ENCODE assay signal across 8 cellular contexts in genomic region chr10:102118867-102119266, GRCh38. TPM values are rescaled to one million over a fixed set of nuclear protein-coding genes. Genes with fewer than 3 reads are reported as not detected.
DNase-seq lines count a peak whose midpoint lies in the region; ATAC-seq and TF ChIP-seq lines count a peak whose summit lies in the region.

No MANE protein-coding gene starts in this region.

- H3K27me3 ChIP-seq in BE2C (no peaks in the 10 kb centered on the region), gastrocnemius medialis (no peaks in the 10 kb centered on the region)

- TF ChIP-seq CTCF in BE2C (IDR thresholded peaks at IDR 0.05; ENCODE audit: low read depth, low read length) (no peak), HFF-Myc (IDR thresholded peaks at IDR 0.05; ENCODE audit: low read depth, low read length, missing control alignments) (no peak), gastrocnemius medialis (IDR thresholded peaks at IDR 0.05 in 4 of 5, conservative IDR thresholded peaks at IDR 0.05 in 1 of 5) (no peak)

- H3K4me3 ChIP-seq in BE2C (ENCODE audit: low read depth, low read length) = peak overlapping the region; percentile 90
- peak overlapping the region; percentile 80 for H3K4me3 ChIP-seq in HFF-Myc (replicated peaks; ENCODE audit: low read depth, low read length)
- H3K4me3 ChIP-seq in gastrocnemius medialis = peak overlapping the region; percentile 79 to 95 (median 84)

- no peak for ATAC-seq in activated naive CD4-positive, alpha-beta T cell treated with anti-CD3 and anti-CD28 coated beads, Interleukin-2, amount 50 U/mL, for 72 hours
- no peak for ATAC-seq in gastrocnemius medialis
- no peak for ATAC-seq in HG03039 (IDR thresholded peaks at IDR 0.05; ENCODE audit: unreplicated experiment)
- no peak for ATAC-seq in HG03565 (IDR thresholded peaks at IDR 0.05; ENCODE audit: unreplicated experiment)
- no peak for ATAC-seq in HG03045 (IDR thresholded peaks at IDR 0.05; ENCODE audit: unreplicated experiment)

- peak overlapping the region; percentile 92 to 100 (median 98) for H3K27ac ChIP-seq in gastrocnemius medialis

- DNase-seq in BE2C (peak; percentile 55), HFF-Myc (ENCODE audit: extremely low read depth, low read depth) (no peak), hypothalamus (lab: John Stamatoyannopoulos, UW) (peak in 28 of 51 donors; percentile 8 to 71 (median 26)), gastrocnemius medialis (peak in 1 of 2 donors; percentile 34)
- no peak for DNase-seq in activated naive CD4-positive, alpha-beta T cell treated with anti-CD3 and anti-CD28 coated beads, Interleukin-2, amount 50 U/mL, for 72 hours (ENCODE audit: low spot score in 2 of 2)

- peaks cover 2 to 5% of the 10 kb centered on the region in 2 donors for H3K36me3 Mint-ChIP-seq in activated naive CD4-positive, alpha-beta T cell treated with anti-CD3 and anti-CD28 coated beads, Interleukin-2, amount 50 U/mL, for 72 hours

- intact Hi-C loops in gastrocnemius medialis (cut with DNase I; ENCODE audit: low total_unique reads) = loop anchor here (1.0 to 5.0 kb wide), 2 partner anchors 33 to 302 kb away; partner anchors contain the start of genes NOLC1 and OGA

- peaks cover 22% of the 10 kb centered on the region for H3K4me1 ChIP-seq in BE2C
- H3K4me1 ChIP-seq in gastrocnemius medialis = peaks cover 60 to 67% of the 10 kb centered on the region in 2 donors

- H3K36me3 ChIP-seq in BE2C (no peaks in the 10 kb centered on the region), gastrocnemius medialis (no peaks in the 10 kb centered on the region)

- in situ Hi-C loops in gastrocnemius medialis (cut with MboI; ENCODE audit: low sequenced_read_pairs in 4 of 4) = no loop called here

- H3K9me3 ChIP-seq in BE2C (no peaks in the 10 kb centered on the region), gastrocnemius medialis (no peaks in the 10 kb centered on the region)

- H3K27ac Mint-ChIP-seq in activated naive CD4-positive, alpha-beta T cell treated with anti-CD3 and anti-CD28 coated beads, Interleukin-2, amount 50 U/mL, for 72 hours = peak overlapping the region; percentile 86 to 91

- no peaks in the 10 kb centered on the region for H3K9me3 Mint-ChIP-seq in activated naive CD4-positive, alpha-beta T cell treated with anti-CD3 and anti-CD28 coated beads, Interleukin-2, amount 50 U/mL, for 72 hours

- no peak for TF ChIP-seq POLR2A in gastrocnemius medialis (IDR thresholded peaks at IDR 0.05)

RNA-seq across cellular contexts. Expression of gene LDB1, which starts 1.3 kb away (rescaled TPM):
- polyA plus RNA-seq in BE2C (2012; ENCODE audit: insufficient read depth, insufficient read length, low read depth) = 259 TPM
- 10 to 100 TPM; 68.7 to 94.9 TPM for total RNA-seq in activated naive CD4-positive, alpha-beta T cell treated with anti-CD3 and anti-CD28 coated beads, Interleukin-2, amount 50 U/mL, for 72 hours
- 10 to 100 TPM; 15.9 to 32.7 (median 28.6) TPM for total RNA-seq in gastrocnemius medialis

RNA-seq across cellular contexts. Expression of gene PPRC1, which starts 14.0 kb away (rescaled TPM):
- polyA plus RNA-seq in BE2C (2012; ENCODE audit: insufficient read depth, insufficient read length, low read depth) = 132 TPM
- 10 to 100 TPM; 54.2 to 59.1 TPM for total RNA-seq in activated naive CD4-positive, alpha-beta T cell treated with anti-CD3 and anti-CD28 coated beads, Interleukin-2, amount 50 U/mL, for 72 hours
- total RNA-seq in gastrocnemius medialis = 10 to 100 TPM; 13.3 to 26.5 (median 17.1) TPM

RNA-seq across cellular contexts. Expression of gene NOLC1, which starts 33.3 kb away (rescaled TPM):
- 250 TPM for polyA plus RNA-seq in BE2C (2012; ENCODE audit: insufficient read depth, insufficient read length, low read depth)
- total RNA-seq in activated naive CD4-positive, alpha-beta T cell treated with anti-CD3 and anti-CD28 coated beads, Interleukin-2, amount 50 U/mL, for 72 hours = 100 to 1,000 TPM; 101 to 147 TPM
- 10 to 100 TPM; 37.2 to 76.7 (median 71.1) TPM for total RNA-seq in gastrocnemius medialis

RNA-seq across cellular contexts. Expression of gene HPS6, which starts 53.7 kb away (rescaled TPM):
- 29.2 TPM for polyA plus RNA-seq in BE2C (2012; ENCODE audit: insufficient read depth, insufficient read length, low read depth)
- 10 to 100 TPM in 1 of 2 donors, 1 to 10 TPM in 1; 6.2 to 20.2 TPM for total RNA-seq in activated naive CD4-positive, alpha-beta T cell treated with anti-CD3 and anti-CD28 coated beads, Interleukin-2, amount 50 U/mL, for 72 hours
- total RNA-seq in gastrocnemius medialis = 10 to 100 TPM; 12.7 to 21.8 (median 19.4) TPM

Comparison
In these comparisons a context has a peak if more than half of its experiments do, and no peak if none do; other contexts are left out.
1. DNase-seq: peak in BE2C (single experiment) and hypothalamus (28 of 51); none in HFF-Myc (single experiment) and activated naive CD4-positive, alpha-beta T cell treated with anti-CD3 and anti-CD28 coated beads, Interleukin-2, amount 50 U/mL, for 72 hours (0 of 2).
2. Peak in every context shown above with its lines, with median percentiles within 50 percentile points of each other: H3K4me3 ChIP-seq.